Comparison of ENCODE assay signal across 9 cellular contexts in the genomic region with DNA sequence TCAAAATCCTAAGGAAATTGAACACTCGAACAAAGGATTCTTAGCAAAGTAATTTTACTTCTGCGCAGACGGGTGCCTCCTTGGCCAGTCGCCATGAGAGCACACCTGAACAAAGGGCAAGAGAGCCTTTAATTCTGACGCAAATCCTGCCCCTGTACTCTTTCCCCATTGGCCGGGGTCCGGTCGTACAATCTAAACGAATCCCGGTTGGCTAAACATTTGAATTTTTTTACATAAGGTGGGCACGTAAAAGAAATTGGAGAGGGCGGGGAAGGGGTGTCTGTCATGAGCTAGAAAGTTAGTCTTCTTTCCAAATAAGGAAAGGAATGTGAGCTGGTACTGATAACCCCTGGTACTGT. TPM values are rescaled to one million over a fixed set of nuclear protein-coding genes. Genes with fewer than 3 reads are reported as not detected.
DNase-seq lines count a peak whose midpoint lies in the region; ATAC-seq lines count a peak whose summit lies in the region.
"Had no signal": no experiment of that assay in that cellular context is flagged by ENCODE, and none has a peak within 500 bp of the region (broad histone marks: within the 10 kb centered on the region; RNA-seq: fewer than 3 reads in every experiment).

No MANE protein-coding gene starts in this region.

- no peak overlapping the region for H2BK15ac ChIP-seq in mesendoderm (replicated peaks; ENCODE audit: low read depth)

- H3K56ac ChIP-seq in mesendoderm (ENCODE audit: low read length) = peak overlapping the region; percentile 94

- H3K4ac ChIP-seq in mesendoderm (ENCODE audit: low read depth, low read length) = peak overlapping the region; percentile 96

- H3K9ac ChIP-seq in mesendoderm (ENCODE audit: low read length) = peak overlapping the region; percentile 93

- H3K4me3 ChIP-seq in mesendoderm (ENCODE audit: low read length) = no peak overlapping the region
- H3K4me3 ChIP-seq in effector memory CD4-positive, alpha-beta T cell (ENCODE audit: insufficient read depth, low read depth, low read length, poor library complexity, severe bottlenecking) = no peak overlapping the region

- H3K27ac Mint-ChIP-seq in activated naive CD8-positive, alpha-beta T cell treated with anti-CD3 and anti-CD28 coated beads for 36 hours = no peak overlapping the region

- H3K4me1 ChIP-seq in mesendoderm (ENCODE audit: control insufficient read depth, low read depth, low read length) = peaks cover 9% of the 10 kb centered on the region
- peaks cover 8% of the 10 kb centered on the region for H3K4me1 ChIP-seq in effector memory CD4-positive, alpha-beta T cell (ENCODE audit: control insufficient read depth, insufficient read depth, low read length, poor library complexity, severe bottlenecking)

- H3K27me3 ChIP-seq in mesendoderm (ENCODE audit: insufficient read depth, low read length, poor library complexity) = no peaks in the 10 kb centered on the region
- no peaks in the 10 kb centered on the region for H3K27me3 ChIP-seq in effector memory CD4-positive, alpha-beta T cell (replicated peaks; ENCODE audit: control insufficient read depth, insufficient read depth, low read length, poor library complexity, severe bottlenecking)

- H3K36me3 ChIP-seq in mesendoderm (ENCODE audit: control insufficient read depth, insufficient read depth, low read length) = no peaks in the 10 kb centered on the region
- no peaks in the 10 kb centered on the region for H3K36me3 ChIP-seq in effector memory CD4-positive, alpha-beta T cell (ENCODE audit: control insufficient read depth, insufficient read depth, low read length)

- ATAC-seq in GM21381 (IDR thresholded peaks at IDR 0.05; ENCODE audit: unreplicated experiment) (no peak), HG03095 (IDR thresholded peaks at IDR 0.05; ENCODE audit: unreplicated experiment) (no peak)

- DNase-seq in DMS153 treated with DMSO at 0.1 percent for 48 hours (lab: John Stamatoyannopoulos, UW; ENCODE audit: unreplicated experiment) (peak; percentile 44), NCI-H1436 treated with DMSO at 0.1 percent for 48 hours (lab: John Stamatoyannopoulos, UW) (peak; percentile 93), mesendoderm (peak; percentile 98), ACHN (no peak)
- DNase-seq in activated naive CD8-positive, alpha-beta T cell treated with anti-CD3 and anti-CD28 coated beads for 36 hours = no peak
- no peak for DNase-seq in effector memory CD4-positive, alpha-beta T cell

- H4K8ac ChIP-seq in mesendoderm (ENCODE audit: low read depth, low read length) = no peak overlapping the region

- H3K79me2 ChIP-seq in mesendoderm (ENCODE audit: control insufficient read depth, insufficient read depth, low read length) = no peaks in the 10 kb centered on the region

- peaks cover 47% of the 10 kb centered on the region for H3K27me3 Mint-ChIP-seq in activated naive CD8-positive, alpha-beta T cell treated with anti-CD3 and anti-CD28 coated beads for 36 hours

- H3K4me2 ChIP-seq in mesendoderm (ENCODE audit: low read length) = peak overlapping the region; percentile 95

- H2BK120ac ChIP-seq in mesendoderm (ENCODE audit: low read depth, low read length) = no peak overlapping the region

- WGBS in mesendoderm (ENCODE audit: extremely low coverage, insufficient coverage, low lambda C conversion rate) = no CpG with 5 or more reads among the region's 12 CpGs

- H3K36me3 Mint-ChIP-seq in activated naive CD8-positive, alpha-beta T cell treated with anti-CD3 and anti-CD28 coated beads for 36 hours = peaks cover 3% of the 10 kb centered on the region

- H3K4me3 Mint-ChIP-seq in activated naive CD8-positive, alpha-beta T cell treated with anti-CD3 and anti-CD28 coated beads for 36 hours = peak overlapping the region; percentile 60

- no peak overlapping the region for H2BK5ac ChIP-seq in mesendoderm (ENCODE audit: low read length)

- peak overlapping the region; percentile 84 for H4K5ac ChIP-seq in mesendoderm (ENCODE audit: low read length)

- H3K4me1 Mint-ChIP-seq in activated naive CD8-positive, alpha-beta T cell treated with anti-CD3 and anti-CD28 coated beads for 36 hours = peaks cover 19% of the 10 kb centered on the region

- H3K23ac ChIP-seq in mesendoderm (ENCODE audit: low read length) = no peak overlapping the region

- H2AK5ac ChIP-seq in mesendoderm (ENCODE audit: low read length) = peak overlapping the region; percentile 66

- H3K27ac ChIP-seq in mesendoderm (ENCODE audit: low read depth, low read length) = peak overlapping the region; percentile 75
- H3K27ac ChIP-seq in effector memory CD4-positive, alpha-beta T cell (ENCODE audit: insufficient read depth, low read length, poor library complexity, severe bottlenecking) = no peak overlapping the region

- no peaks in the 10 kb centered on the region for H3K9me3 ChIP-seq in effector memory CD4-positive, alpha-beta T cell (ENCODE audit: control insufficient read depth, low read length)

- H3K79me1 ChIP-seq in mesendoderm (ENCODE audit: low read length) = no peaks in the 10 kb centered on the region

- no peak overlapping the region for H3K18ac ChIP-seq in mesendoderm (ENCODE audit: low read length)

- in situ Hi-C loops in ACHN (cut with HindIII; ENCODE audit: low pct_ligation_motif_present, low pct_unique_long_range_greater_than_20kb, low sequenced_read_pairs) = no loop called here

- no peaks in the 10 kb centered on the region for H3K9me3 Mint-ChIP-seq in activated naive CD8-positive, alpha-beta T cell treated with anti-CD3 and anti-CD28 coated beads for 36 hours

RNA-seq across cellular contexts. Expression of a gene that starts 8.2 kb away (rescaled TPM):
- not detected for total RNA-seq in activated naive CD8-positive, alpha-beta T cell treated with anti-CD3 and anti-CD28 coated beads for 36 hours
- polyA plus RNA-seq in mesendoderm (2013, experiment 1 of 2) = 0.14 TPM
- polyA plus RNA-seq in mesendoderm (2013, experiment 2 of 2) = 0.11 TPM
- total RNA-seq: mononuclear cell had no signal

RNA-seq across cellular contexts. Expression of a gene that starts 35.9 kb away (rescaled TPM):
- 1 to 10 TPM; 6.3 to 7.3 TPM for total RNA-seq in activated naive CD8-positive, alpha-beta T cell treated with anti-CD3 and anti-CD28 coated beads for 36 hours
- polyA plus RNA-seq in mesendoderm (2013, experiment 1 of 2) = 7.5 TPM
- polyA plus RNA-seq in mesendoderm (2013, experiment 2 of 2) = 6.8 TPM

RNA-seq across cellular contexts. Expression of a gene that starts 39.2 kb away (rescaled TPM):
- total RNA-seq in activated naive CD8-positive, alpha-beta T cell treated with anti-CD3 and anti-CD28 coated beads for 36 hours = not detected
- 0.07 TPM for polyA plus RNA-seq in mesendoderm (2013, experiment 1 of 2)
- polyA plus RNA-seq in mesendoderm (2013, experiment 2 of 2) = 0.06 TPM
- total RNA-seq: mononuclear cell had no signal

Comparison
In these comparisons a context has a peak if more than half of its experiments do, and no peak if none do; other contexts are left out.
1. DNase-seq: peak in DMS153 treated with DMSO at 0.1 percent for 48 hours (single experiment), NCI-H1436 treated with DMSO at 0.1 percent for 48 hours (single experiment) and mesendoderm (single experiment); none in activated naive CD8-positive, alpha-beta T cell treated with anti-CD3 and anti-CD28 coated beads for 36 hours (single experiment), effector memory CD4-positive, alpha-beta T cell (0 of 3) and ACHN (single experiment).